In genomic region chr1:32481793-32482192, GRCh38 we compare ENCODE assay signal across 5 cellular contexts. TPM values are rescaled to one million over a fixed set of nuclear protein-coding genes. Genes with fewer than 3 reads are reported as not detected.
"Had no signal": no experiment of that assay in that cellular context is flagged by ENCODE, and none has a peak within 500 bp of the region (broad histone marks: within the 10 kb centered on the region; RNA-seq: fewer than 3 reads in every experiment).

No MANE protein-coding gene starts in this region.

RNA-seq across cellular contexts. Expression of gene ZBTB8B, which starts 16.9 kb away (rescaled TPM):
- total RNA-seq: NCI-H460, OCI-LY7, Right ventricle myocardium inferior, RPMI7951, SJCRH30 had no signal
